Comparison of ENCODE assay signal across 17 cellular contexts in the genomic region with DNA sequence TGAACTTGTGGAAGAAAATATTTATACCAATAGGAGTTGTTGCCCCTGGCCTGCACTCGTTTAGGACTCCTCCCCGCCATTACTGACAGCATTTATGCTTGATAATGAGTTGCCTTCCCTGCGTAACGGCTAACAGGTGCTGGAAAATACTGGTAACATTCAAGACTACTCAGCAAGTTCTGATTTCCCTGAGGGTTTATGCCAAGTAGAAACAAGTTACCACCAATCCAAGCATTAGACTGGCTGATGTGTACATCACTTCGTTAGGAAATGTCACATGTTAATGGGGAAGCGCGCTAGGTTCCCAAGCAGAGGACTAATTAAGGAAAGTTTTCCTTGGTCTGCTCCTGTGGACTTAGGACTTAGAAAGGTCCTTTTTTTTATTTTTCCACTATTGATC.
DNase-seq lines count a peak whose midpoint lies in the region; FAIRE-seq and TF ChIP-seq lines count a peak whose summit lies in the region.
"Had no signal": no experiment of that assay in that cellular context is flagged by ENCODE, and none has a peak within 500 bp of the region (broad histone marks: within the 10 kb centered on the region; RNA-seq: fewer than 3 reads in every experiment).

No MANE protein-coding gene starts in this region.

- H3K27ac Mint-ChIP-seq in brain (peak overlapping the region in 3 of 5 experiments; percentile 33 to 76 (median 74)), neural progenitor cell (peak overlapping the region; percentile 89)
- H3K27ac Mint-ChIP-seq: CD4-positive, alpha-beta memory T cell; HFFc6 had no signal

- no peak overlapping the region for H3K27ac ChIP-seq in keratinocyte (ENCODE audit: control insufficient read depth, insufficient read depth, low read length)
- peak overlapping the region; percentile 33 for H3K27ac ChIP-seq in neural progenitor cell
- H3K27ac ChIP-seq in right atrium auricular region = no peak overlapping the region
- H3K27ac ChIP-seq in MM.1S (ENCODE audit: low read length) = no peak overlapping the region

- no peak overlapping the region for H3K4me3 ChIP-seq in keratinocyte (ENCODE audit: control insufficient read depth in 2 of 3, extremely low read depth in 1 of 3, insufficient read depth in 2 of 3, low read depth in 1 of 3, low read length in 3 of 3)
- no peak overlapping the region for H3K4me3 ChIP-seq in neural progenitor cell
- no peak overlapping the region for H3K4me3 ChIP-seq in right atrium auricular region
- H3K4me3 ChIP-seq in MM.1S (ENCODE audit: low read length) = no peak overlapping the region
- H3K4me3 ChIP-seq: HAP-1 had no signal

- no peaks in the 10 kb centered on the region for H3K9me2 ChIP-seq in MM.1S (replicated peaks; ENCODE audit: insufficient read depth, low read length)

- no peaks in the 10 kb centered on the region for H3K9me1 ChIP-seq in keratinocyte (ENCODE audit: control insufficient read depth, extremely low read depth, insufficient read depth, low read length)

- no peaks in the 10 kb centered on the region for H3K9me3 Mint-ChIP-seq in brain
- H3K9me3 Mint-ChIP-seq in neural progenitor cell = no peaks in the 10 kb centered on the region

- FAIRE-seq in keratinocyte (lab: Jason Lieb, UNC) = peak; percentile 52
- FAIRE-seq: GM12891, GM18507 had no signal

- H3K27me3 ChIP-seq in keratinocyte (ENCODE audit: control insufficient read depth, extremely low read depth, insufficient read depth, low read length) (no peaks in the 10 kb centered on the region), neural progenitor cell (no peaks in the 10 kb centered on the region), right atrium auricular region (no peaks in the 10 kb centered on the region), MM.1S (replicated peaks; ENCODE audit: insufficient read depth, low read length) (no peaks in the 10 kb centered on the region)

- H3K4me1 Mint-ChIP-seq in brain (peaks cover 55% of the 10 kb centered on the region), neural progenitor cell (peaks cover 60% of the 10 kb centered on the region)

- H3K4me2 ChIP-seq in keratinocyte (ENCODE audit: control insufficient read depth, extremely low read depth, insufficient read depth, low read depth, low read length) = no peak overlapping the region
- peak overlapping the region; percentile 48 for H3K4me2 ChIP-seq in neural progenitor cell
- H3K4me2 ChIP-seq in MM.1S (ENCODE audit: low read depth, low read length) = no peak overlapping the region

- H3K4me3 Mint-ChIP-seq in brain = peak overlapping the region in 2 of 5 experiments; percentile 58 to 74
- no peak overlapping the region for H3K4me3 Mint-ChIP-seq in neural progenitor cell
- H3K4me3 Mint-ChIP-seq: CD4-positive, alpha-beta memory T cell; HFFc6 had no signal

- TF ChIP-seq CTCF in brain (conservative IDR thresholded peaks at IDR 0.05) (no peak), keratinocyte (optimal IDR thresholded peaks at IDR 0.05 in 1 of 3, IDR thresholded peaks at IDR 0.05 in 1 of 3, conservative IDR thresholded peaks at IDR 0.05 in 1 of 3; ENCODE audit: extremely low read depth in 1 of 3, insufficient read depth in 2 of 3, low read length in 3 of 3) (no peak), neural progenitor cell (IDR thresholded peaks at IDR 0.05) (no peak), right atrium auricular region (IDR thresholded peaks at IDR 0.05) (no peak), MM.1S (IDR thresholded peaks at IDR 0.05; ENCODE audit: low read length) (no peak)

- H3K4me1 ChIP-seq in keratinocyte (ENCODE audit: control insufficient read depth, extremely low read depth, insufficient read depth, low read length) = peaks cover 11% of the 10 kb centered on the region
- H3K4me1 ChIP-seq in neural progenitor cell = peaks cover 53% of the 10 kb centered on the region
- H3K4me1 ChIP-seq in right atrium auricular region = no peaks in the 10 kb centered on the region
- no peaks in the 10 kb centered on the region for H3K4me1 ChIP-seq in MM.1S (ENCODE audit: low read length)

- H3K79me2 ChIP-seq in keratinocyte (ENCODE audit: control insufficient read depth, insufficient read depth, low read length) (no peaks in the 10 kb centered on the region), neural progenitor cell (ENCODE audit: low read depth) (no peaks in the 10 kb centered on the region), MM.1S (ENCODE audit: low read length) (no peaks in the 10 kb centered on the region)

- H3K36me3 Mint-ChIP-seq in brain (no peaks in the 10 kb centered on the region), neural progenitor cell (no peaks in the 10 kb centered on the region)
- H3K36me3 Mint-ChIP-seq: CD4-positive, alpha-beta memory T cell had no signal

- H3F3A ChIP-seq in neural progenitor cell (ENCODE audit: low read depth) = peaks cover 35% of the 10 kb centered on the region
- no peaks in the 10 kb centered on the region for H3F3A ChIP-seq in MM.1S (ENCODE audit: insufficient read depth, low read length)

- H3K9me3 ChIP-seq in keratinocyte (ENCODE audit: control insufficient read depth, low read depth, low read length) (no peaks in the 10 kb centered on the region), neural progenitor cell (ENCODE audit: low read depth) (no peaks in the 10 kb centered on the region), right atrium auricular region (no peaks in the 10 kb centered on the region), MM.1S (replicated peaks; ENCODE audit: insufficient read depth, low read length) (no peaks in the 10 kb centered on the region)
- H3K9me3 ChIP-seq: HAP-1 had no signal

- no peaks in the 10 kb centered on the region for H4K20me1 ChIP-seq in keratinocyte (ENCODE audit: control insufficient read depth, extremely low read depth, insufficient read depth, low read length)
- peaks cover 30% of the 10 kb centered on the region for H4K20me1 ChIP-seq in neural progenitor cell (ENCODE audit: low read depth)
- no peaks in the 10 kb centered on the region for H4K20me1 ChIP-seq in MM.1S (ENCODE audit: insufficient read depth, low read length)

- dilution Hi-C loops in keratinocyte (cut with MboI; ENCODE audit: extremely low pct_ligation_motif_present, low sequenced_read_pairs) = no loop called here

- DNase-seq in keratinocyte (ENCODE audit: low read depth, low spot score) = no peak
- no peak for DNase-seq in neural progenitor cell (ENCODE audit: low spot score)
- no peak for DNase-seq in right atrium auricular region (ENCODE audit: low spot score)
- DNase-seq in MV-4-11 (lab: John Stamatoyannopoulos, UW) = no peak
- no peak for DNase-seq in MM.1S
- DNase-seq: C1 segment of cervical spinal cord; Calu3; CD4-positive, alpha-beta memory T cell; COR-L47; DMS53; DMS79 treated with DMSO at 0.1 percent for 48 hours; GF-D8; HFFc6 had no signal

- no peak overlapping the region for H2AFZ ChIP-seq in keratinocyte (ENCODE audit: control insufficient read depth, low read length)
- no peak overlapping the region for H2AFZ ChIP-seq in neural progenitor cell (replicated peaks)
- no peak overlapping the region for H2AFZ ChIP-seq in MM.1S (ENCODE audit: low read length)

- H3K36me3 ChIP-seq in keratinocyte (ENCODE audit: control insufficient read depth in 2 of 2, extremely low read depth in 1 of 2, insufficient read depth in 2 of 2, low read length in 2 of 2) = no peaks in the 10 kb centered on the region
- no peaks in the 10 kb centered on the region for H3K36me3 ChIP-seq in neural progenitor cell
- no peaks in the 10 kb centered on the region for H3K36me3 ChIP-seq in right atrium auricular region
- no peaks in the 10 kb centered on the region for H3K36me3 ChIP-seq in MM.1S (replicated peaks; ENCODE audit: insufficient read depth, low read length)
- H3K36me3 ChIP-seq: HAP-1 had no signal

- H3K27me3 Mint-ChIP-seq in brain = peaks cover 8% of the 10 kb centered on the region
- peaks cover 2% of the 10 kb centered on the region for H3K27me3 Mint-ChIP-seq in neural progenitor cell (ENCODE audit: insufficient read depth, low read depth)
- H3K27me3 Mint-ChIP-seq: CD4-positive, alpha-beta memory T cell had no signal

- H3K9ac ChIP-seq in keratinocyte (ENCODE audit: control insufficient read depth, extremely low read depth, insufficient read depth, low read length) (no peak overlapping the region), neural progenitor cell (no peak overlapping the region), MM.1S (ENCODE audit: low read length) (no peak overlapping the region)
